12 cellular contexts compared by ENCODE assay signal in the genomic region with DNA sequence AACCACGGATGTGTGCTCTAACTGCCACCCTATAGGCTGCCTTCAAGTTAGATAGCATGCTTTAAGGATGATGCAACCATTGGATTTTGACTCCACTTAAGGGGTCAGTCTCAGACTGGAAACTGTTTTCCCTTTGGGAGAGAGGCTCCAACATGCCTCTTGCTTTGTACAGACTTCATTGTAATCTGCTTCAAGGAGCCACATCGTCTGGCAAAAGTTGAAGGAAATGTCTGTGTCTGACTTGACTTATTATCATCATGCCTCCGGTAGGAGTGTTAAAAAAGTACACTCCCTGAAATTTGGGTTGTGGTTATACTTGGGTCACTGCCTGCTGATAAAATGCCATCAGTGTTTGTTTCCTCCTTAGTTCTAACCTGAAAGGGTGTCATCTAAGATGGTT.
DNase-seq lines count a peak whose midpoint lies in the region; ATAC-seq and TF ChIP-seq lines count a peak whose summit lies in the region.
"Had no signal": no experiment of that assay in that cellular context is flagged by ENCODE, and none has a peak within 500 bp of the region (broad histone marks: within the 10 kb centered on the region; RNA-seq: fewer than 3 reads in every experiment).

No MANE protein-coding gene starts in this region.

- H3K4me3 ChIP-seq in SJSA1: no peak overlapping the region
- no peak overlapping the region for H3K4me3 ChIP-seq in fibroblast of mammary gland (ENCODE audit: control insufficient read depth, low read depth, low read length)
- no peak overlapping the region for H3K4me3 ChIP-seq in osteoblast (ENCODE audit: insufficient read depth, low read length)
- H3K4me3 ChIP-seq in SJCRH30: no peak overlapping the region
- no peak overlapping the region for H3K4me3 ChIP-seq in HAP-1

- peak overlapping the region; percentile 18; the same call in 1 of the 2 replicates for H3K27ac ChIP-seq in SJSA1
- H3K27ac ChIP-seq in osteoblast (ENCODE audit: low read depth, low read length): peak overlapping the region; percentile 10
- no peak overlapping the region for H3K27ac ChIP-seq in SJCRH30

- H3K27me3 ChIP-seq in SJSA1 (replicated peaks): no peaks in the 10 kb centered on the region
- no peaks in the 10 kb centered on the region for H3K27me3 ChIP-seq in osteoblast (ENCODE audit: insufficient read depth, low read length)
- H3K27me3 ChIP-seq in SJCRH30: no peaks in the 10 kb centered on the region
- no peaks in the 10 kb centered on the region for H3K27me3 ChIP-seq in HAP-1 (ENCODE audit: low read depth)

- in situ Hi-C loops in HAP-1 (cut with MboI; ENCODE audit: low sequenced_read_pairs): no loop called here

- DNase-seq in GM04503 (ENCODE audit: low read depth): peak; percentile 20
- DNase-seq in SJSA1 (ENCODE audit: low read depth in 1 of 2, low spot score in 2 of 2): peak in 1 of 2 experiments; percentile 44
- peak; percentile 63 for DNase-seq in fibroblast of mammary gland (ENCODE audit: low read depth)
- DNase-seq in osteoblast (ENCODE audit: insufficient read length, low spot score, missing footprints): peak; percentile 6
- DNase-seq in SJCRH30: no peak
- DNase-seq in HAP-1 (ENCODE audit: low spot score in 2 of 2): no peak
- DNase-seq in stimulated activated naive CD8-positive, alpha-beta T cell treated with anti-CD3 and anti-CD28 coated beads, Interleukin-15, Interleukin-2, amounts not matched to agents 100 U/mL and 50 U/mL, for 24 hours: no peak
- no peak for DNase-seq in stimulated activated CD4-positive, alpha-beta T cell treated with anti-CD3 and anti-CD28 coated beads, Interleukin-15, amount 100 ng/mL, for 24 hours
- DNase-seq: activated B cell treated with CpG ODN at 0.5 μM for 24 hours; activated T-cell treated with anti-CD3 and anti-CD28 coated beads, Interleukin-2, amount 50 U/mL, for 24 hours; anterior cingulate cortex; NCI-H2227 treated with DMSO at 0.1 percent for 48 hours had no signal

- H4K20me1 ChIP-seq in osteoblast (ENCODE audit: insufficient read depth, low read length): no peaks in the 10 kb centered on the region

- H2AFZ ChIP-seq in osteoblast (ENCODE audit: low read length): peak overlapping the region; percentile 42

- no peak for ATAC-seq in stimulated activated naive CD8-positive, alpha-beta T cell treated with anti-CD3 and anti-CD28 coated beads, Interleukin-15, Interleukin-2, amounts not matched to agents 100 U/mL and 50 U/mL, for 24 hours

- H3K4me1 ChIP-seq in SJSA1 (replicated peaks) (peaks cover 31% of the 10 kb centered on the region), osteoblast (ENCODE audit: insufficient read depth, low read length) (peaks cover 23% of the 10 kb centered on the region), SJCRH30 (no peaks in the 10 kb centered on the region), HAP-1 (peaks cover 6% of the 10 kb centered on the region)

- H3K36me3 ChIP-seq in SJSA1 (no peaks in the 10 kb centered on the region), osteoblast (ENCODE audit: insufficient read depth, low read length) (no peaks in the 10 kb centered on the region), SJCRH30 (no peaks in the 10 kb centered on the region), HAP-1 (replicated peaks) (no peaks in the 10 kb centered on the region)

- H3K79me2 ChIP-seq in osteoblast (ENCODE audit: insufficient read depth, low read length): no peaks in the 10 kb centered on the region

- H3K9me3 ChIP-seq in SJSA1 (replicated peaks) (no peaks in the 10 kb centered on the region), osteoblast (ENCODE audit: low read depth, low read length) (no peaks in the 10 kb centered on the region), SJCRH30 (replicated peaks) (no peaks in the 10 kb centered on the region), HAP-1 (no peaks in the 10 kb centered on the region)

- TF ChIP-seq CTCF in fibroblast of mammary gland (conservative IDR thresholded peaks at IDR 0.05; ENCODE audit: control insufficient read depth, insufficient read depth, low read depth, low read length): no peak
- TF ChIP-seq CTCF in osteoblast (IDR thresholded peaks at IDR 0.05; ENCODE audit: extremely low read depth, low read depth, low read length): no peak

- peak overlapping the region; percentile 12 for H3K4me2 ChIP-seq in osteoblast (ENCODE audit: insufficient read depth, low read length)

Comparison
In these comparisons a context has a peak if more than half of its experiments do, and no peak if none do; other contexts are left out.
1. DNase-seq: peak in GM04503 (single experiment), fibroblast of mammary gland (single experiment) and osteoblast (single experiment); none in SJCRH30 (0 of 2), HAP-1 (0 of 2), stimulated activated naive CD8-positive, alpha-beta T cell treated with anti-CD3 and anti-CD28 coated beads, Interleukin-15, Interleukin-2, amounts not matched to agents 100 U/mL and 50 U/mL, for 24 hours (single experiment) and stimulated activated CD4-positive, alpha-beta T cell treated with anti-CD3 and anti-CD28 coated beads, Interleukin-15, amount 100 ng/mL, for 24 hours (single experiment).